Comparison of ENCODE assay signal across 8 cellular contexts in genomic region chr19:52857378-52858191, GRCh38. TPM values are rescaled to one million over a fixed set of nuclear protein-coding genes. Genes with fewer than 3 reads are reported as not detected.
DNase-seq lines count a peak whose midpoint lies in the region; ATAC-seq, FAIRE-seq and TF ChIP-seq lines count a peak whose summit lies in the region.
"Not testable (repeated sequence)": the region's sequence is repeated elsewhere in the genome, so short reads cannot be mapped to it uniquely, and the experiment has no call there.

Gene ZNF468, minus strand, starts transcription at chr19:52857619. Its CDS starts 3,347 bp downstream, at chr19:52854272.

- H3K36me3 ChIP-seq in adrenal gland (replicated peaks in 1 of 2) (peaks cover 0 to 12% of the 10 kb centered on the region in 2 donors), heart left ventricle (peaks cover 0 to 18% (median 15%) of the 10 kb centered on the region in 9 donors)
- H3K36me3 ChIP-seq in pancreas, thoracic aorta: not testable (repeated sequence)

- WGBS in adrenal gland, 4 donors, result 4 to 9% (median 7%) methylated on average over 15 to 41 of the region's 43 CpGs
- WGBS in heart left ventricle, 4 donors, result 2 to 5% (median 3%) methylated on average over 29 to 43 of the region's 43 CpGs
- 4 to 5% methylated on average over 34 to 43 of the region's 43 CpGs for WGBS in pancreas, 2 donors

- H3K27ac Mint-ChIP-seq in T-helper 1 cell treated with Interleukin-12 subunit alpha and Interleukin-12 subunit beta and Interleukin-4 antibody, amounts not matched to agents 30 μg/mL and 1 μg/mL, for 36 hours, result peak within 1 kb of the TSS; percentile 86

- peak; percentile 88 for FAIRE-seq in pancreas (lab: Jason Lieb, UNC)

- not testable (repeated sequence) for TF ChIP-seq CTCF in GM12864 (IDR thresholded peaks at IDR 0.05; ENCODE audit: low read depth, low read length, missing control alignments); pancreas (IDR thresholded peaks at IDR 0.05); thoracic aorta (IDR thresholded peaks at IDR 0.05)
- peak in 1 of 6 experiments; percentile 33 for TF ChIP-seq CTCF in adrenal gland (IDR thresholded peaks at IDR 0.05)
- TF ChIP-seq CTCF in heart left ventricle (IDR thresholded peaks at IDR 0.05), result peak in 3 of 12 donors; percentile 15 to 29 (median 24)

- intact Hi-C loops in adrenal gland (cut with DNase I); pancreas (cut with DNase I): not testable (repeated sequence)
- intact Hi-C loops in heart left ventricle (cut with DNase I), result loop anchor here in 4 of 10 donors (2.0 to 5.0 kb wide), 3 partner anchors 35 to 40 kb away; partner anchors contain the start of genes ZNF28 (in 3 of the 4) and ZNF320 (in 2 of the 4)

- not testable (repeated sequence) for H3K27me3 ChIP-seq in adrenal gland; heart left ventricle; pancreas; thoracic aorta (replicated peaks; ENCODE audit: insufficient read depth)

- ATAC-seq in HG02623 (IDR thresholded peaks at IDR 0.05; ENCODE audit: unreplicated experiment), result peak; percentile 95
- ATAC-seq in heart left ventricle, result peak; percentile 100
- ATAC-seq in pancreas, result peak; percentile 99 to 100 (median 100)
- ATAC-seq in thoracic aorta (ENCODE audit: insufficient number of reproducible peaks, low FRiP score, low read depth), result peak; percentile 83

- H3K27me3 Mint-ChIP-seq in T-helper 1 cell treated with Interleukin-12 subunit alpha and Interleukin-12 subunit beta and Interleukin-4 antibody, amounts not matched to agents 30 μg/mL and 1 μg/mL, for 36 hours (ENCODE audit: low read depth), result not testable (repeated sequence)

- peak within 1 kb of the TSS; percentile 89 for H3K4me3 Mint-ChIP-seq in T-helper 1 cell treated with Interleukin-12 subunit alpha and Interleukin-12 subunit beta and Interleukin-4 antibody, amounts not matched to agents 30 μg/mL and 1 μg/mL, for 36 hours

- DNase-seq in GM12864 (ENCODE audit: low read depth) (peak; percentile 22), NCI-H1105 (lab: John Stamatoyannopoulos, UW) (peak; percentile 64), adrenal gland (peak; percentile 67 to 89 (median 79)), heart left ventricle (peak; percentile 65 to 92 (median 76)), pancreas (peak; percentile 58 to 91 (median 80)), thoracic aorta (ENCODE audit: low spot score) (peak; percentile 47)

- H3K4me3 ChIP-seq in GM12864 (ENCODE audit: low read depth, low read length) (peak within 1 kb of the TSS; percentile 86), adrenal gland (peak within 1 kb of the TSS in 3 of 4 donors; percentile 1 to 78 (median 54)), heart left ventricle (peak within 1 kb of the TSS; percentile 64 to 97 (median 73)), pancreas (peak within 1 kb of the TSS; percentile 44 to 70 (median 60)), thoracic aorta (peak within 1 kb of the TSS; percentile 78)

- H3K4me1 Mint-ChIP-seq in T-helper 1 cell treated with Interleukin-12 subunit alpha and Interleukin-12 subunit beta and Interleukin-4 antibody, amounts not matched to agents 30 μg/mL and 1 μg/mL, for 36 hours (ENCODE audit: low read depth), result not testable (repeated sequence)

- not testable (repeated sequence) for H3K9me3 ChIP-seq in adrenal gland (replicated peaks in 1 of 3); heart left ventricle; pancreas; thoracic aorta

- peaks cover 31% of the 10 kb centered on the region for H3K36me3 Mint-ChIP-seq in T-helper 1 cell treated with Interleukin-12 subunit alpha and Interleukin-12 subunit beta and Interleukin-4 antibody, amounts not matched to agents 30 μg/mL and 1 μg/mL, for 36 hours (ENCODE audit: low read depth)

- not testable (repeated sequence) for H3K4me1 ChIP-seq in adrenal gland (replicated peaks in 1 of 2); heart left ventricle; pancreas; thoracic aorta (ENCODE audit: control insufficient read depth in 1 of 2, low read depth in 2 of 2)

- H3K9me3 Mint-ChIP-seq in T-helper 1 cell treated with Interleukin-12 subunit alpha and Interleukin-12 subunit beta and Interleukin-4 antibody, amounts not matched to agents 30 μg/mL and 1 μg/mL, for 36 hours, result peaks cover 33% of the 10 kb centered on the region

- TF ChIP-seq POLR2A in adrenal gland (IDR thresholded peaks at IDR 0.05) (peak; percentile 47 to 61), heart left ventricle (IDR thresholded peaks at IDR 0.05) (peak in 1 of 2 donors; percentile 56)

- peak within 1 kb of the TSS in 2 of 5 donors; percentile 61 to 70 for H3K27ac ChIP-seq in adrenal gland
- H3K27ac ChIP-seq in heart left ventricle, result peak within 1 kb of the TSS in 11 of 12 donors; percentile 45 to 79 (median 64)
- peak within 1 kb of the TSS in 3 of 4 donors; percentile 20 to 70 (median 26) for H3K27ac ChIP-seq in pancreas
- peak within 1 kb of the TSS; percentile 22 to 60 for H3K27ac ChIP-seq in thoracic aorta

RNA-seq across cellular contexts. Expression of gene ZNF468, which starts in this region (rescaled TPM):
- total RNA-seq in adrenal gland, result 100 to 1,000 TPM in 1 of 8 donors, 10 to 100 TPM in 7; 10.7 to 109 (median 17.8) TPM
- polyA plus RNA-seq in adrenal gland, result 10 to 100 TPM in 1 of 3 donors, 1 to 10 TPM in 2; 5.5 to 30.6 (median 5.6) TPM
- total RNA-seq in heart left ventricle, result 10 to 100 TPM in 3 of 9 donors, 1 to 10 TPM in 6; 6.6 to 14.9 (median 8.4) TPM
- polyA plus RNA-seq in heart left ventricle, result 1 to 10 TPM; 5.8 to 9.5 TPM
- total RNA-seq in pancreas, result 10 to 100 TPM in 2 of 6 donors, 1 to 10 TPM in 4; 7.0 to 14.7 (median 8.5) TPM
- 10 to 100 TPM in 1 of 2 donors, 1 to 10 TPM in 1; 6.5 to 10.0 TPM for polyA plus RNA-seq in pancreas
- 10 to 100 TPM in 1 of 2 donors, 1 to 10 TPM in 1; 7.3 to 18.2 TPM for total RNA-seq in thoracic aorta

Comparison
In these comparisons a context has a peak if more than half of its experiments do, and no peak if none do; other contexts are left out.
1. DNase-seq: peak in every context shown above with its lines; median percentile 80 in pancreas; 79 in adrenal gland; 76 in heart left ventricle; 64 in NCI-H1105; 47 in thoracic aorta; 22 in GM12864.